Comparison of ENCODE assay signal across 19 cellular contexts in genomic region chr15:66929843-66930242, GRCh38.
"Had no signal": no experiment of that assay in that cellular context is flagged by ENCODE, and none has a peak within 500 bp of the region (broad histone marks: within the 10 kb centered on the region; RNA-seq: fewer than 3 reads in every experiment).

No MANE protein-coding gene starts in this region.

- H3K27me3 ChIP-seq: neural progenitor cell, sigmoid colon, testis, tibial artery had no signal

- H3K4me2 ChIP-seq: neural progenitor cell had no signal

- H3K27ac ChIP-seq: dorsolateral prefrontal cortex, left ventricle myocardium inferior, lower lobe of right lung, neural progenitor cell, parathyroid adenoma, prostate gland, sigmoid colon, spleen, testis, tibial artery had no signal

- H3K9me3 ChIP-seq: lower lobe of right lung, prostate gland, sigmoid colon, testis, tibial artery had no signal

- H3K79me2 ChIP-seq: parathyroid adenoma had no signal

- H2AFZ ChIP-seq: neural progenitor cell, parathyroid adenoma had no signal

- ATAC-seq: lower lobe of right lung; natural killer cell treated with Interleukin-12 subunit alpha and Interleukin-12 subunit beta and Interleukin-15 and Interleukin-18, amount 100 ng/mL, for 72 hours; right cardiac atrium; stimulated activated memory B cell treated with anti-CD40 and anti-IgM and Interleukin-4, amounts not matched to agents 10 μg/mL and 1 μg/mL and 100 μg/mL, for 72 hours; stimulated activated naive CD8-positive, alpha-beta T cell treated with anti-CD3 and anti-CD28 coated beads, Interleukin-15, Interleukin-2, amounts not matched to agents 100 U/mL and 50 U/mL, for 24 hours had no signal

- H3K4me3 ChIP-seq: dorsolateral prefrontal cortex, left ventricle myocardium inferior, lower lobe of right lung, neural progenitor cell, prostate gland, sigmoid colon, spleen, testis, tibial artery had no signal

- H3K36me3 ChIP-seq: left ventricle myocardium inferior, lower lobe of right lung, neural progenitor cell, prostate gland, sigmoid colon, spleen, tibial artery had no signal

- DNase-seq: dorsolateral prefrontal cortex; effector CD4-positive, alpha-beta T cell; kidney; left ventricle myocardium inferior; lower lobe of right lung; naive B cell; right cardiac atrium; spleen; stimulated activated CD4-positive, alpha-beta T cell treated with anti-CD3 and anti-CD28 coated beads, Interleukin-4, amount 100 ng/mL, for 4 hours; stimulated activated naive CD8-positive, alpha-beta T cell treated with anti-CD3 and anti-CD28 coated beads, Interleukin-15, Interleukin-2, amounts not matched to agents 100 U/mL and 50 U/mL, for 24 hours; substantia nigra; testis had no signal

- H3K4me1 ChIP-seq: parathyroid adenoma had no signal
